In the genomic region with DNA sequence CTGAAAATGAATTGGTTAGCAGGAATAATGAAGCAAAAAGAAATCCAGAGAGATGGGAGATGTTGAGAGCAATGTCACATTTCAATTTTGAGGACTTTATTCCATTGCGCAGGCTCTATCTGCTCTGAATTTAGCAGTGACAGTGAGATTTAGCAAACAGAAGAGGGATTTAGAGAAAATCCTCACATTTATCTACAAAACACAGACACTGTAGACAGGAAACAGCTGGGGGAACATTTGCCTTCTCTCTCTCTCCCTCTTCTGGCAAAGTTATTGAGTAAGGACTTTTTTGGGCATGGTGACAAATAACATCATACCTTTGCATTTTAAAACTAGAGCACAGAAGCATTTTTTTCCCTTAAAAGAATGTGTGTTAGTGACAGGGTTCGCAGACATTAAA, we compare ENCODE assay signal across 8 cellular contexts. TPM values are rescaled to one million over a fixed set of nuclear protein-coding genes. Genes with fewer than 3 reads are reported as not detected.
A peak's percentile ranks its signal among the peaks of the same experiment; 100 is the strongest.
DNase-seq lines count a peak whose midpoint lies in the region; ATAC-seq and TF ChIP-seq lines count a peak whose summit lies in the region.

TSS of gene IGF1 (minus strand) at position 163 of the 400 bp plus-strand sequence. CDS start 182 bp downstream, outside the sequence.

- H3K4me1 ChIP-seq in Peyer's patch (peaks cover 0 to 5% (median 0%) of the 10 kb centered on the region in 4 donors), rectal smooth muscle tissue (ENCODE audit: control insufficient read depth, insufficient read depth, low read length) (peaks cover 10% of the 10 kb centered on the region)

- H3K27ac ChIP-seq in Peyer's patch = peak within 1 kb of the TSS; percentile 34 to 71 (median 38)
- H3K27ac ChIP-seq in rectal smooth muscle tissue (ENCODE audit: low read depth, low read length) = no peak within 1 kb of the TSS

- H3K27me3 Mint-ChIP-seq in activated naive CD4-positive, alpha-beta T cell treated with anti-CD3 and anti-CD28 coated beads for 36 hours (ENCODE audit: low read depth) = peaks cover 12% of the 10 kb centered on the region

- no peak for TF ChIP-seq POLR2A in Peyer's patch (IDR thresholded peaks at IDR 0.05)

- no peak within 1 kb of the TSS for H3K4me3 Mint-ChIP-seq in activated naive CD4-positive, alpha-beta T cell treated with anti-CD3 and anti-CD28 coated beads for 36 hours

- CTCF ChIA-PET in activated naive CD4-positive, alpha-beta T cell treated with anti-CD3 and anti-CD28 coated beads for 36 hours (lab: Charles Lee) = interaction anchor here (1.4 kb wide), 1 partner anchor 542 kb away, joined by 5 read pairs; no protein-coding TSS in a partner anchor

- H3K27me3 ChIP-seq in Peyer's patch (no peaks in the 10 kb centered on the region), rectal smooth muscle tissue (ENCODE audit: control insufficient read depth, insufficient read depth, low read length) (no peaks in the 10 kb centered on the region)

- H3K4me3 ChIP-seq in Peyer's patch (peak within 1 kb of the TSS in 3 of 4 donors; percentile 12 to 25 (median 24)), foreskin fibroblast (ENCODE audit: low read depth in 1 of 2, low read length in 2 of 2) (no peak within 1 kb of the TSS), rectal smooth muscle tissue (ENCODE audit: low read length) (peak within 1 kb of the TSS; percentile 58)

- H3K27ac Mint-ChIP-seq in activated naive CD4-positive, alpha-beta T cell treated with anti-CD3 and anti-CD28 coated beads for 36 hours = no peak within 1 kb of the TSS

- no peaks in the 10 kb centered on the region for H3K9me3 ChIP-seq in Peyer's patch

- DNase-seq in EH (ENCODE audit: low read depth) (peak; percentile 72), Peyer's patch (no peak), foreskin fibroblast (peak; percentile 22 to 54), HuH-7 (ENCODE audit: low spot score) (no peak), hepatic stellate cell (ENCODE audit: low spot score) (no peak)
- no peak for DNase-seq in activated naive CD4-positive, alpha-beta T cell treated with anti-CD3 and anti-CD28 coated beads for 36 hours

- TF ChIP-seq CTCF in Peyer's patch (IDR thresholded peaks at IDR 0.05) = peak in 1 of 6 experiments; percentile 10
- TF ChIP-seq CTCF in foreskin fibroblast (IDR thresholded peaks at IDR 0.05; ENCODE audit: low read depth, low read length) = peak; percentile 21

- no peak within 1 kb of the TSS for H3K9ac ChIP-seq in rectal smooth muscle tissue (ENCODE audit: low read length)

- ATAC-seq in HG02678 (IDR thresholded peaks at IDR 0.05; ENCODE audit: unreplicated experiment) = no peak

- H3K36me3 ChIP-seq in Peyer's patch (no peaks in the 10 kb centered on the region), rectal smooth muscle tissue (ENCODE audit: control insufficient read depth, insufficient read depth, low read length) (no peaks in the 10 kb centered on the region)

- H3K9me3 Mint-ChIP-seq in activated naive CD4-positive, alpha-beta T cell treated with anti-CD3 and anti-CD28 coated beads for 36 hours = no peaks in the 10 kb centered on the region

- peaks cover 25% of the 10 kb centered on the region for H3K4me1 Mint-ChIP-seq in activated naive CD4-positive, alpha-beta T cell treated with anti-CD3 and anti-CD28 coated beads for 36 hours (ENCODE audit: low read depth)

- no peaks in the 10 kb centered on the region for H3K36me3 Mint-ChIP-seq in activated naive CD4-positive, alpha-beta T cell treated with anti-CD3 and anti-CD28 coated beads for 36 hours (ENCODE audit: low read depth)

- intact Hi-C loops in activated naive CD4-positive, alpha-beta T cell treated with anti-CD3 and anti-CD28 coated beads for 36 hours (cut with micrococcal nuclease) = loop anchor here (10.0 kb wide), 1 partner anchor 706 kb away; no protein-coding TSS in a partner anchor

RNA-seq across cellular contexts. Expression of gene IGF1, which starts in this region (rescaled TPM):
- total RNA-seq in Peyer's patch = 10 to 100 TPM in 1 of 4 donors, 1 to 10 TPM in 3; 4.0 to 21.5 (median 6.3) TPM
- not detected for total RNA-seq in activated naive CD4-positive, alpha-beta T cell treated with anti-CD3 and anti-CD28 coated beads for 36 hours

Comparison
In these comparisons a context has a peak if more than half of its experiments do, and no peak if none do; other contexts are left out.
1. RNA of gene IGF1 (total RNA-seq): 4.0 to 21.5 TPM in Peyer's patch; not detected in activated naive CD4-positive, alpha-beta T cell treated with anti-CD3 and anti-CD28 coated beads for 36 hours; every median in the first group is over 4 times any median in the second.
2. DNase-seq: peak in EH (single experiment) and foreskin fibroblast (2 of 2); none in Peyer's patch (0 of 3), activated naive CD4-positive, alpha-beta T cell treated with anti-CD3 and anti-CD28 coated beads for 36 hours (single experiment), HuH-7 (single experiment) and hepatic stellate cell (single experiment).
3. H3K4me3 ChIP-seq: peak in Peyer's patch (3 of 4) and rectal smooth muscle tissue (single experiment); none in foreskin fibroblast (0 of 2).